In genomic region chr2:120224256-120224655, GRCh38 we compare ENCODE assay signal across 8 cellular contexts. TPM values are rescaled to one million over a fixed set of nuclear protein-coding genes. Genes with fewer than 3 reads are reported as not detected.
A peak's percentile ranks its signal among the peaks of the same experiment; 100 is the strongest.
DNase-seq lines count a peak whose midpoint lies in the region; ATAC-seq, FAIRE-seq and TF ChIP-seq lines count a peak whose summit lies in the region.

No MANE protein-coding gene starts in this region.

- H3K23me2 ChIP-seq in H9 (ENCODE audit: insufficient read length, low read depth, low read length, poor library complexity, severe bottlenecking), result no peaks in the 10 kb centered on the region

- RAD21 ChIA-PET in GM12878 (lab: Charles Lee; ENCODE audit: unreplicated experiment), result interaction anchor here (1.4 to 2.0 kb wide), 2 partner anchors 8 to 48 kb away, joined by 12 to 14 read pairs; no protein-coding TSS in a partner anchor

- no peak for TF ChIP-seq POLR2A in GM12878 (IDR thresholded peaks at IDR 0.05; ENCODE audit: low read depth, low read length)

- WGBS in H9 (ENCODE audit: extremely low coverage, insufficient read length, low lambda C conversion rate), result no CpG with 5 or more reads among the region's 13 CpGs
- 97% methylated on average over 13 of the region's 13 CpGs for WGBS in GM12878 (ENCODE audit: insufficient coverage, insufficient replicate concordance, low lambda C conversion rate, missing lambda C conversion rate)

- H3K9me3 Mint-ChIP-seq in H9, result peaks cover 6 to 9% of the 10 kb centered on the region in 2 experiments

- FAIRE-seq in GM12878 (lab: Jason Lieb, UNC), result no peak

- TF ChIP-seq RAD21 in GM12878 (IDR thresholded peaks at IDR 0.05; ENCODE audit: insufficient read depth, low read depth, low read length), result no peak

- no peak overlapping the region for H4K91ac ChIP-seq in H9 (ENCODE audit: insufficient read length, low read depth, low read length)

- H3K18ac ChIP-seq in H9 (ENCODE audit: insufficient read length, low read depth, low read length), result no peak overlapping the region

- no peak overlapping the region for H2BK15ac ChIP-seq in H9 (ENCODE audit: low read depth, low read length)

- TF ChIP-seq CTCF in H9 (conservative IDR thresholded peaks at IDR 0.05), result no peak
- no peak for TF ChIP-seq CTCF in GM12878 (IDR thresholded peaks at IDR 0.05 in 2 of 3, conservative IDR thresholded peaks at IDR 0.05 in 1 of 3; ENCODE audit: control insufficient read depth in 2 of 3, extremely low read depth in 1 of 3, insufficient read depth in 1 of 3, low read depth in 3 of 3, low read length in 3 of 3)

- H3K36me3 Mint-ChIP-seq in H9 (ENCODE audit: insufficient read depth in 1 of 3, low read depth in 3 of 3), result peaks cover 10 to 25% (median 23%) of the 10 kb centered on the region in 3 experiments

- H4K20me1 ChIP-seq in H9 (ENCODE audit: control insufficient read depth, insufficient read depth, insufficient read length) (peaks cover 2% of the 10 kb centered on the region), GM12878 (ENCODE audit: control insufficient read depth, insufficient read depth) (no peaks in the 10 kb centered on the region)

- no peak overlapping the region for H2BK12ac ChIP-seq in H9 (ENCODE audit: insufficient read length, low read depth, low read length)

- CTCF ChIA-PET in GM12878 (lab: Yijun Ruan, JAX), result interaction anchor here (1.3 kb wide), 1 partner anchor 48 kb away, joined by 6 read pairs; no protein-coding TSS in a partner anchor

- H3K4me1 ChIP-seq in ACC112 (ENCODE audit: control insufficient read depth, insufficient read depth, low read length, unreplicated experiment), result peaks cover 27% of the 10 kb centered on the region
- no peaks in the 10 kb centered on the region for H3K4me1 ChIP-seq in H9 (ENCODE audit: insufficient read depth, low read length)
- H3K4me1 ChIP-seq in GM12878 (ENCODE audit: control insufficient read depth, insufficient read depth, low read length), result peaks cover 22% of the 10 kb centered on the region
- H3K4me1 ChIP-seq in muscle layer of duodenum (ENCODE audit: control insufficient read depth in 1 of 2, insufficient read depth in 2 of 2, low read length in 2 of 2), result peaks cover 4 to 20% of the 10 kb centered on the region in 2 donors

- H3T11ph ChIP-seq in H9 (ENCODE audit: low read length), result no peak overlapping the region

- H3K4ac ChIP-seq in H9 (ENCODE audit: low read depth, low read length), result no peak overlapping the region

- no peak overlapping the region; the same call in 1 of the 2 replicates for H3K14ac ChIP-seq in H9 (ENCODE audit: insufficient read depth, low read length)

- no peak overlapping the region for H2AFZ ChIP-seq in ACC112 (ENCODE audit: low read length, unreplicated experiment)
- H2AFZ ChIP-seq in H9 (ENCODE audit: low read length), result no peak overlapping the region
- no peak overlapping the region for H2AFZ ChIP-seq in GM12878 (ENCODE audit: control insufficient read depth, low read depth, low read length)

- H3K27ac Mint-ChIP-seq in H9, result no peak overlapping the region

- H3K79me2 ChIP-seq in ACC112 (ENCODE audit: control insufficient read depth, insufficient read depth, low read length, unreplicated experiment), result peaks cover 22% of the 10 kb centered on the region
- H3K79me2 ChIP-seq in H9 (ENCODE audit: insufficient read depth, low read length), result no peaks in the 10 kb centered on the region; the same call in 1 of the 2 replicates
- peaks cover 25% of the 10 kb centered on the region for H3K79me2 ChIP-seq in GM12878 (ENCODE audit: control insufficient read depth, insufficient read depth, low read length)

- H3K4me2 ChIP-seq in H9 (ENCODE audit: insufficient read depth, insufficient read length, low read length), result peak overlapping the region; percentile 53
- peak overlapping the region; percentile 88 for H3K4me2 ChIP-seq in GM12878 (ENCODE audit: control insufficient read depth, insufficient read depth)

- BruUV-seq in GM12878 (replicated peaks; lab: Mats Ljungman, UMichigan), result no TSS peak

- POLR2A ChIA-PET in GM12878 (lab: Charles Lee), result interaction anchor here (0.6 kb wide), 1 partner anchor 1326 kb away, joined by 3 read pairs; no protein-coding TSS in a partner anchor

- no peak for TF ChIP-seq EP300 in GM12878 (IDR thresholded peaks at IDR 0.05; ENCODE audit: borderline replicate concordance in 1 of 2, control insufficient read depth in 1 of 2, low read depth in 2 of 2, low read length in 2 of 2)

- H3K9ac ChIP-seq in H9 (ENCODE audit: extremely low read depth, insufficient read length, low read length) (no peak overlapping the region), GM12878 (ENCODE audit: control insufficient read depth, insufficient read depth, low read length) (peak overlapping the region; percentile 63)

- ATAC-seq in GM12878, result no peak

- in situ Hi-C loops in GM12878 (cut with MboI), result loop anchor here (25.0 kb wide), 1 partner anchor 463 kb away; no protein-coding TSS in a partner anchor

- no peak overlapping the region for H3K56ac ChIP-seq in H9 (ENCODE audit: insufficient read length, low read depth, low read length)

- peak overlapping the region; percentile 67 to 80 for H3K4me3 Mint-ChIP-seq in H9

- no peak overlapping the region for H2AK5ac ChIP-seq in H9 (ENCODE audit: insufficient read length, low read length)

- DNase-seq in H9 (peak; percentile 27), GM12878 (ENCODE audit: low read depth, low spot score) (no peak), NCI-H69 (lab: John Stamatoyannopoulos, UW) (no peak), NK-92 (lab: John Stamatoyannopoulos, UW; ENCODE audit: unreplicated experiment) (no peak), hepatic stellate cell (ENCODE audit: low spot score) (no peak)
- no peak for DNase-seq in stimulated activated naive CD4-positive, alpha-beta T cell (lab: John Stamatoyannopoulos, UW)

- H2BK5ac ChIP-seq in H9 (ENCODE audit: insufficient read length, low read length), result no peak overlapping the region

- intact Hi-C loops in GM12878 (cut with micrococcal nuclease; ENCODE audit: unreplicated experiment), result no loop called here

- peaks cover 12% of the 10 kb centered on the region; the same call in 1 of the 2 replicates for H3K36me3 ChIP-seq in ACC112 (ENCODE audit: insufficient read depth, low read length)
- H3K36me3 ChIP-seq in GM12878 (ENCODE audit: control insufficient read depth in 2 of 2, insufficient read depth in 2 of 2, low read length in 1 of 2), result no peaks in the 10 kb centered on the region
- peaks cover 4 to 8% of the 10 kb centered on the region in 2 donors for H3K36me3 ChIP-seq in muscle layer of duodenum (ENCODE audit: control insufficient read depth in 1 of 2, insufficient read depth in 2 of 2, low read length in 2 of 2)

- H2BK20ac ChIP-seq in H9 (ENCODE audit: low read depth, low read length, poor library complexity, severe bottlenecking), result no peak overlapping the region

- SMC1A ChIA-PET in GM12878 (lab: Charles Lee; ENCODE audit: uncharacterized antibody, unreplicated experiment), result interaction anchor here (2.2 kb wide), 1 partner anchor 48 kb away, joined by 12 read pairs; no protein-coding TSS in a partner anchor

- H3K4me1 Mint-ChIP-seq in H9, result peaks cover 24 to 35% of the 10 kb centered on the region in 2 experiments

- H3K27me3 Mint-ChIP-seq in H9 (ENCODE audit: low read depth), result peaks cover 67% of the 10 kb centered on the region

- H3K27me3 ChIP-seq in ACC112 (ENCODE audit: insufficient read depth, low read length) (no peaks in the 10 kb centered on the region), H9 (ENCODE audit: insufficient read depth, low read length) (peaks cover 10% of the 10 kb centered on the region; the same call in 1 of the 2 replicates), GM12878 (replicated peaks in 1 of 2; ENCODE audit: control insufficient read depth in 2 of 2, insufficient read depth in 2 of 2, low read length in 1 of 2) (no peaks in the 10 kb centered on the region), muscle layer of duodenum (ENCODE audit: low read depth, low read length) (no peaks in the 10 kb centered on the region)

- H2BK120ac ChIP-seq in H9 (ENCODE audit: low read depth, low read length, poor library complexity, severe bottlenecking), result no peak overlapping the region

- H3K4me3 ChIP-seq in ACC112 (ENCODE audit: low read depth, low read length) (peak overlapping the region; percentile 87), GM12878 (peak overlapping the region; percentile 81), muscle layer of duodenum (ENCODE audit: low read depth in 1 of 2, low read length in 2 of 2) (peak overlapping the region; percentile 60 to 65)

- H4K5ac ChIP-seq in H9 (ENCODE audit: insufficient read length, low read depth, low read length), result no peak overlapping the region

- no peak overlapping the region for H4K8ac ChIP-seq in H9 (replicated peaks; ENCODE audit: insufficient read length, low read depth, low read length)

- no peaks in the 10 kb centered on the region for H3K79me1 ChIP-seq in H9 (ENCODE audit: insufficient read depth, low read depth, low read length, poor library complexity, severe bottlenecking)

- H3K23ac ChIP-seq in H9 (ENCODE audit: insufficient read length, low read depth, low read length), result no peak overlapping the region

- no peak overlapping the region for H3K27ac ChIP-seq in ACC112 (ENCODE audit: low read depth, low read length)
- no peak overlapping the region for H3K27ac ChIP-seq in H9 (ENCODE audit: insufficient read length, low read depth, low read length)
- H3K27ac ChIP-seq in GM12878 (ENCODE audit: control insufficient read depth, insufficient read depth), result peak overlapping the region; percentile 83; the same call in 1 of the 2 replicates
- no peak overlapping the region for H3K27ac ChIP-seq in muscle layer of duodenum (ENCODE audit: low read length)

- H3K9me3 ChIP-seq in H9 (ENCODE audit: control insufficient read depth, low read depth, low read length) (peaks cover 4% of the 10 kb centered on the region), GM12878 (replicated peaks; ENCODE audit: control insufficient read depth, insufficient read depth, low read length) (no peaks in the 10 kb centered on the region), muscle layer of duodenum (ENCODE audit: control insufficient read depth in 1 of 2, low read length in 2 of 2) (no peaks in the 10 kb centered on the region)

RNA-seq across cellular contexts. Expression of gene TMEM185B, which starts 1.1 kb away (rescaled TPM):
- total RNA-seq in H9 (2021), result 28.4 and 29.0 TPM in 2 replicates
- total RNA-seq in GM12878 (2013; cell fraction: nucleolus; rRNA removed), result 24.6 and 27.0 TPM in 2 replicates
- 17.2 and 18.0 TPM in 2 replicates for total RNA-seq in GM12878 (2014; rRNA removed)
- total RNA-seq in GM12878 (2014; rRNA removed; fragmentation: Illumina TruSeq; extraction: Trizol), result 7.3 and 7.6 TPM in 2 replicates
- 19.7 and 20.9 TPM in 2 replicates for total RNA-seq in GM12878 (2021)
- polyA plus RNA-seq in GM12878 (2011; ENCODE audit: low read depth), result 7.1 TPM
- polyA plus RNA-seq in GM12878 (2011; rRNA removed), result 5.5 and 8.7 TPM in 2 replicates
- 9.9 and 12.3 TPM in 2 replicates for polyA plus RNA-seq in GM12878 (2011; cell fraction: cytosol; rRNA removed)
- polyA plus RNA-seq in GM12878 (2011; cell fraction: nucleus; rRNA removed), result 20.8 and 23.2 TPM in 2 replicates
- polyA plus RNA-seq in GM12878 (2012), result 10.4 and 13.4 TPM in 2 replicates
- 18.1 and 19.4 TPM in 2 replicates for polyA plus RNA-seq in GM12878 (2014; fragmentation: Illumina TruSeq; extraction: Trizol)
- 1 to 10 TPM; 2.4 to 3.2 TPM for polyA plus RNA-seq in GM12878 (2014; fragmentation: Nextera tagmentation; extraction: Ambion mirVana)
- polyA plus RNA-seq in GM12878 (2014; rRNA removed), result 12.5 and 14.1 TPM in 2 replicates
- 10 to 100 TPM; 16.5 to 17.5 TPM for polyA plus RNA-seq in GM12878 (2016; fragmentation: Nextera tagmentation; extraction: Ambion mirVana)
- polyA minus RNA-seq in GM12878 (2011; rRNA and poly(A)+ RNA removed), result 10.8 and 12.3 TPM in 2 replicates
- 4.2 and 4.3 TPM in 2 replicates for polyA minus RNA-seq in GM12878 (2011; cell fraction: cytosol; rRNA and poly(A)+ RNA removed)
- polyA minus RNA-seq in GM12878 (2011; cell fraction: nucleus; rRNA and poly(A)+ RNA removed), result 14.5 and 25.3 TPM in 2 replicates

RNA-seq across cellular contexts. Expression of gene RALB, which starts 28.4 kb away (rescaled TPM):
- total RNA-seq in H9 (2021) (24.6 and 27.1 TPM in 2 replicates), GM12878 (2014; rRNA removed) (21.3 and 26.6 TPM in 2 replicates), GM12878 (2014; rRNA removed; fragmentation: Illumina TruSeq; extraction: Trizol) (23.5 and 24.7 TPM in 2 replicates), GM12878 (2021) (21.7 and 22.5 TPM in 2 replicates)
- 11.1 and 12.0 TPM in 2 replicates for total RNA-seq in GM12878 (2013; cell fraction: nucleolus; rRNA removed)
- 25.6 TPM for polyA plus RNA-seq in GM12878 (2011; ENCODE audit: low read depth)
- polyA plus RNA-seq in GM12878 (2011; rRNA removed) (39.9 and 58.5 TPM in 2 replicates), GM12878 (2014; fragmentation: Illumina TruSeq; extraction: Trizol) (36.6 and 40.7 TPM in 2 replicates), GM12878 (2014; fragmentation: Nextera tagmentation; extraction: Ambion mirVana) (10 to 100 TPM in 1 of 2 experiments, 1 to 10 TPM in 1; 8.3 to 15.9 TPM), GM12878 (2014; rRNA removed) (18.6 and 23.6 TPM in 2 replicates), GM12878 (2016; fragmentation: Nextera tagmentation; extraction: Ambion mirVana) (10 to 100 TPM; 47.6 to 54.0 TPM)
- polyA plus RNA-seq in GM12878 (2011; cell fraction: cytosol; rRNA removed), result 23.2 and 27.7 TPM in 2 replicates
- polyA plus RNA-seq in GM12878 (2011; cell fraction: nucleus; rRNA removed), result 12.5 and 12.6 TPM in 2 replicates
- 33.2 and 42.0 TPM in 2 replicates for polyA plus RNA-seq in GM12878 (2012)
- 14.6 and 17.8 TPM in 2 replicates for polyA minus RNA-seq in GM12878 (2011; rRNA and poly(A)+ RNA removed)
- 7.1 and 10.8 TPM in 2 replicates for polyA minus RNA-seq in GM12878 (2011; cell fraction: cytosol; rRNA and poly(A)+ RNA removed)
- 3.9 and 6.3 TPM in 2 replicates for polyA minus RNA-seq in GM12878 (2011; cell fraction: nucleus; rRNA and poly(A)+ RNA removed)
